Comparison of ENCODE assay signal across 8 cellular contexts in the genomic region with DNA sequence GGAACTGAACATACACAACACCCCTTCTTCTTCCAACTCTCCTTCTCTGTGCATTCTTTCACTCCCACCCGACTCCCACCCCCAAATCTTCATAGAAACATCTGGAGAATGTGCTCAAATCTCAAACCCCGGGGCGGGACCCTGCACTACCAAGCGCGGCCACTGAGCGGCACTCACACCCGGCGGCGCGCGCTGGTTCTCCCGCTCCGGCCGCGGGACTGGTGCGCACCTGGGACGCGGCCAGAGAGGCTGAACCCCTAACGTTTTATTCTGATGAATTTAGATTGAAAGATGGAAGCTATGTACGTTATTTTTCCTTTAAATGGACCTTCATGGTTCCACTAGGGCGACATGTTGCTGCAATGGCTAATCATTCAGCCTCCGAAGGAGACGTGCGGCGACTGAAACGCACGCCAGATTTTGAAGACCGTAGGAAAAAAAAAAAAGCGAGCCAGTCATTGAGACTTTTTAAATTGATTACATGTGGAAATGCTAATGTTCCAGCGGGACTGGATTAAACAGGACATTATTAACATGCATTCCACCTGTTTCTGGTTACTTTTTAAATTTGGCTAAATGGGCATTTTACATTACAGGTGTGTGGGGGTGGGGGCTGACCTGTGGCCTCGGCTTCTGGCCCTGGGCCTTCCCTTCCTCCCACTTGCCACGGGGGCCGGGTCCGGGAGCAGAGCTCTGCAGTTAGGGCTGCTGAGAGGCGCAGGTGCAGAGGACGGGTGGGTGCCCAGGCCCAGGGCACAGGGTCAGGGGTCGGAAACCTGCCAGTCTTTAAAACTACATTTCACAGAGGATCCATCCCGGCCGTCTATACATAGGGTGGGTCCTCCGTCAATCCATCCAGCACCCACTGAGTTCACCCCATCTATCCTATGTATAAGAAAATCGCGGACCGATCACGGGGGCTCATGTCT.
DNase-seq lines count a peak whose midpoint lies in the region; ATAC-seq lines count a peak whose summit lies in the region.

No MANE protein-coding gene starts in this region.

- H3K4me1 ChIP-seq in ACC112 (ENCODE audit: control insufficient read depth, insufficient read depth, low read length, unreplicated experiment) = peaks cover 8% of the 10 kb centered on the region

- H3K27ac ChIP-seq in ACC112 (ENCODE audit: low read depth, low read length) = no peak overlapping the region

- H3K4me3 ChIP-seq in ACC112 (ENCODE audit: low read depth, low read length) = peak overlapping the region; percentile 62; the same call in 1 of the 2 replicates

- no peaks in the 10 kb centered on the region for H3K36me3 ChIP-seq in ACC112 (ENCODE audit: insufficient read depth, low read length)

- H3K27me3 ChIP-seq in ACC112 (ENCODE audit: insufficient read depth, low read length) = peaks cover 16% of the 10 kb centered on the region

- no peak overlapping the region for H2AFZ ChIP-seq in ACC112 (ENCODE audit: low read length, unreplicated experiment)

- peak; percentile 59 for ATAC-seq in GM18909 (IDR thresholded peaks at IDR 0.05; ENCODE audit: poor library complexity, unreplicated experiment)

- DNase-seq in LHCN-M2 (ENCODE audit: low read depth) (peak; percentile 33), epidermal melanocyte (ENCODE audit: insufficient read length, low spot score) (peak; percentile 59), myocyte (ENCODE audit: low read depth) (peak; percentile 52), GDM1 (lab: John Stamatoyannopoulos, UW) (no peak)
- peak; percentile 92 for DNase-seq in activated CD8-positive, alpha-beta memory T cell treated with anti-CD3 and anti-CD28 coated beads for 24 hours
- peak in 4 of 6 experiments; percentile 33 to 57 (median 38) for DNase-seq in stimulated activated naive CD4-positive, alpha-beta T cell (lab: John Stamatoyannopoulos, UW)

- no peaks in the 10 kb centered on the region for H3K79me2 ChIP-seq in ACC112 (ENCODE audit: control insufficient read depth, insufficient read depth, low read length, unreplicated experiment)
